Comparison of ENCODE assay signal across 17 cellular contexts in genomic region chr10:86649471-86650150, GRCh38. TPM values are rescaled to one million over a fixed set of nuclear protein-coding genes. Genes with fewer than 3 reads are reported as not detected.
DNase-seq lines count a peak whose midpoint lies in the region; ATAC-seq and TF ChIP-seq lines count a peak whose summit lies in the region.
"Had no signal": no experiment of that assay in that cellular context is flagged by ENCODE, and none has a peak within 500 bp of the region (broad histone marks: within the 10 kb centered on the region; RNA-seq: fewer than 3 reads in every experiment).

No MANE protein-coding gene starts in this region.

- TF ChIP-seq POLR2A in testis (IDR thresholded peaks at IDR 0.05): no peak

- no peak for TF ChIP-seq CTCF in coronary artery (IDR thresholded peaks at IDR 0.05)
- no peak for TF ChIP-seq CTCF in testis (IDR thresholded peaks at IDR 0.05)
- TF ChIP-seq CTCF in mucosa of descending colon (IDR thresholded peaks at IDR 0.05): no peak

- H3K27ac ChIP-seq in coronary artery: peak overlapping the region in 1 of 2 donors; percentile 49
- H3K27ac ChIP-seq in testis: no peak overlapping the region
- H3K27ac ChIP-seq: thyroid gland had no signal

- H3K36me3 ChIP-seq in testis (ENCODE audit: low read depth, missing control alignments) (no peaks in the 10 kb centered on the region), mucosa of descending colon (ENCODE audit: low read depth) (no peaks in the 10 kb centered on the region)
- H3K36me3 ChIP-seq: thyroid gland had no signal

- no peak for ATAC-seq in left lobe of liver
- ATAC-seq in mucosa of descending colon: no peak
- ATAC-seq: T-cell had no signal

- H3K4me1 ChIP-seq in testis: peaks cover 12% of the 10 kb centered on the region
- peaks cover 12% of the 10 kb centered on the region for H3K4me1 ChIP-seq in mucosa of descending colon (ENCODE audit: low read depth)

- H3K4me3 ChIP-seq in coronary artery (no peak overlapping the region), testis (no peak overlapping the region), mucosa of descending colon (no peak overlapping the region)
- H3K4me3 ChIP-seq: thyroid gland had no signal

- peak; percentile 57 for DNase-seq in activated effector memory CD4-positive, alpha-beta T cell treated with anti-CD3 and anti-CD28 coated beads, Interleukin-2, amount 50 U/mL, for 16 hours
- DNase-seq in activated effector memory CD4-positive, alpha-beta T cell treated with Interleukin-2 at 50 U/mL for 16 hours: no peak
- peak; percentile 69 for DNase-seq in coronary artery (ENCODE audit: low spot score)
- DNase-seq in left lobe of liver (ENCODE audit: low spot score): peak; percentile 27
- DNase-seq in testis: peak; percentile 5
- DNase-seq in mucosa of descending colon: no peak
- no peak for DNase-seq in DMS79 (lab: John Stamatoyannopoulos, UW)
- DNase-seq in NCI-H1694 (lab: John Stamatoyannopoulos, UW): no peak
- DNase-seq: cerebellar nuclear complex; GF-D8; NCI-H1436 treated with DMSO at 0.1 percent for 48 hours; stimulated activated CD4-positive, alpha-beta T cell treated with anti-CD3 and anti-CD28 coated beads, Interleukin-2, amount 100 ng/mL, for 24 hours had no signal

- 84 to 93% methylated on average over 8 to 17 of the region's 17 CpGs for WGBS in testis, 2 donors

- H3K9me3 ChIP-seq in testis: no peaks in the 10 kb centered on the region
- no peaks in the 10 kb centered on the region for H3K9me3 ChIP-seq in mucosa of descending colon
- H3K9me3 ChIP-seq: thyroid gland had no signal

- H3K27me3 ChIP-seq in testis: no peaks in the 10 kb centered on the region
- H3K27me3 ChIP-seq: thyroid gland had no signal

- intact Hi-C loops in testis (cut with DNase I; ENCODE audit: low total_unique reads): no loop called here
- intact Hi-C loops in mucosa of descending colon (cut with DNase I, micrococcal nuclease): no loop called here

RNA-seq across cellular contexts. Expression of gene OPN4, which starts 4.7 kb away (rescaled TPM):
- total RNA-seq in left lobe of liver (not detected), testis (under 1 TPM in 1 of 2 donors, not detected in 1; 0.19 TPM), mucosa of descending colon (under 1 TPM in 1 of 3 donors, not detected in 2; 0.20 TPM)
- polyA plus RNA-seq in testis (ENCODE audit: insufficient read depth, low read depth, low replicate concordance): not detected
- total RNA-seq: endothelial cell of umbilical vein, NCI-H460, T-cell had no signal
- polyA plus RNA-seq: AG04450, endothelial cell of umbilical vein had no signal

RNA-seq across cellular contexts. Expression of gene LDB3, which starts 18.7 kb away (rescaled TPM):
- 0.20 TPM for total RNA-seq in left lobe of liver
- total RNA-seq in testis: 1 to 10 TPM; 2.7 to 3.6 TPM
- 20.3 TPM for polyA plus RNA-seq in testis (ENCODE audit: insufficient read depth, low read depth, low replicate concordance)
- 10 to 100 TPM in 1 of 3 donors, 1 to 10 TPM in 1, under 1 TPM in 1; 0.96 to 22.7 (median 3.2) TPM for total RNA-seq in mucosa of descending colon
- total RNA-seq: endothelial cell of umbilical vein had no signal
- polyA plus RNA-seq: endothelial cell of umbilical vein had no signal

Comparison
In these comparisons a context has a peak if more than half of its experiments do, and no peak if none do; other contexts are left out.
1. DNase-seq: peak in activated effector memory CD4-positive, alpha-beta T cell treated with anti-CD3 and anti-CD28 coated beads, Interleukin-2, amount 50 U/mL, for 16 hours (single experiment), coronary artery (single experiment), left lobe of liver (single experiment) and testis (single experiment); none in activated effector memory CD4-positive, alpha-beta T cell treated with Interleukin-2 at 50 U/mL for 16 hours (single experiment), mucosa of descending colon (0 of 3), DMS79 (single experiment) and NCI-H1694 (single experiment).